Comparison of ENCODE assay signal across 19 cellular contexts in the genomic region with DNA sequence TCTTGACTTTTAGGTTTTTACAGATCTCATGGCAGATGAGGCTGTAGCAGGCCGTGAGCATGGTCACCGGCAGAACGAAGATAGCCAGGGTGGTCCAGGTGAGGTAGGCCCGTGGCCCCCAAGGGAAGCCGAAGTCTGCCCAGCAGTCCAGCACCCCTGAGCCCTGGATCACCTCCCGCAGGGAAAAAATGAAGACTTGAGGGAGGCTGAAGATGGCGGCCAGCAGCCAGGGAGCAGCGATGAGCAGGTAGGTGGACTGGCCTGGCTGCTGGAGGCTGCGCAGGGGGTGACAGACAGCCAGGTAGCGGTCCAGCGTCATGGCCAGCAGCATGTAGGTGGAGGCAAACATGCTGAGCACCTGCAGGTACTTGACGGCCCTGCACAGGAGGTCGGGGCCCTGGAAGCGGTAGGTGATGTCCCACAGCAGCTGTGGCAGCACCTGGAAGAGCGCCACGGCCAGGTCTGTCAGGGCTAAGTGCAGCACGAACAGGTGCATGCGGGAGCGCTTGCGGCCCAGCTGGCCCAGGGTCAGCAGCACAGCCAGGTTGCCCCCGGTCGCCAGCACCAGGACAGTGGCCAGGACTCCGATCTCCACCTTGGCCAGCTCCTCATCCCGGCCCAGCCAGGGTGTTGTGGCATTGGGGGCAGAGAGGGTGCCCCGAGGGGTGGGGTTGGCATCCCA. TPM values are rescaled to one million over a fixed set of nuclear protein-coding genes. Genes with fewer than 3 reads are reported as not detected.
DNase-seq lines count a peak whose midpoint lies in the region; ATAC-seq, FAIRE-seq and TF ChIP-seq lines count a peak whose summit lies in the region.
"Had no signal": no experiment of that assay in that cellular context is flagged by ENCODE, and none has a peak within 500 bp of the region (broad histone marks: within the 10 kb centered on the region; RNA-seq: fewer than 3 reads in every experiment).

No MANE protein-coding gene starts in this region.

- no peaks in the 10 kb centered on the region for H4K20me1 ChIP-seq in astrocyte (ENCODE audit: insufficient read depth, low read length)

- H3K4me1 ChIP-seq in astrocyte (ENCODE audit: insufficient read depth, low read length), result no peaks in the 10 kb centered on the region

- ATAC-seq in GM19351 (IDR thresholded peaks at IDR 0.05; ENCODE audit: unreplicated experiment), result no peak

- no peak overlapping the region for H3K27ac ChIP-seq in astrocyte (ENCODE audit: low read depth, low read length)
- H3K27ac ChIP-seq: body of pancreas had no signal

- H3K4me1 Mint-ChIP-seq in astrocyte (ENCODE audit: low read depth, unreplicated experiment), result peaks cover 2% of the 10 kb centered on the region
- peaks cover 12% of the 10 kb centered on the region for H3K4me1 Mint-ChIP-seq in mesothelial cell of epicardium

- no peak overlapping the region for H3K4me3 ChIP-seq in astrocyte (ENCODE audit: insufficient read depth, low read depth, low read length)
- H3K4me3 ChIP-seq: body of pancreas had no signal

- DNase-seq in DMS53 (lab: John Stamatoyannopoulos, UW), result peak; percentile 97
- DNase-seq in NCI-H1105 (lab: John Stamatoyannopoulos, UW), result peak; percentile 20
- DNase-seq in astrocyte (ENCODE audit: low read depth), result no peak
- DNase-seq in mesothelial cell of epicardium (ENCODE audit: low spot score in 2 of 2, unreplicated experiment in 2 of 2), result no peak
- no peak for DNase-seq in H4 (ENCODE audit: low spot score)
- DNase-seq in erythroblast (lab: John Stamatoyannopoulos, UW), result no peak
- DNase-seq in NAMALWA (ENCODE audit: low spot score), result no peak
- DNase-seq: activated CD4-positive, alpha-beta T cell treated with anti-CD3 and anti-CD28 coated beads, Interleukin-2, amount 50 U/mL, for 1 hour; AML-193; DMS 273 treated with DMSO at 0.1 percent for 48 hours; effector CD8-positive, alpha-beta T cell had no signal

- no peaks in the 10 kb centered on the region for H3K36me3 Mint-ChIP-seq in astrocyte (ENCODE audit: low read depth, unreplicated experiment)
- H3K36me3 Mint-ChIP-seq in mesothelial cell of epicardium, result peaks cover 3% of the 10 kb centered on the region

- H3K36me3 ChIP-seq in astrocyte (ENCODE audit: insufficient read depth, low read length), result no peaks in the 10 kb centered on the region

- peak overlapping the region; percentile 83 for H3K4me2 ChIP-seq in astrocyte (ENCODE audit: low read length)

- no peak for TF ChIP-seq POLR2A in erythroblast (IDR thresholded peaks at IDR 0.05; ENCODE audit: low read length)

- H2AFZ ChIP-seq in astrocyte (ENCODE audit: low read depth, low read length), result no peak overlapping the region

- no peaks in the 10 kb centered on the region for H3K79me2 ChIP-seq in astrocyte (ENCODE audit: insufficient read depth, low read length)

- H3K9me3 Mint-ChIP-seq in astrocyte (ENCODE audit: unreplicated experiment), result peaks cover 4% of the 10 kb centered on the region
- H3K9me3 Mint-ChIP-seq in mesothelial cell of epicardium, result peaks cover 13% of the 10 kb centered on the region

- H3K27me3 Mint-ChIP-seq in astrocyte (ENCODE audit: low read depth, unreplicated experiment), result peaks cover 56% of the 10 kb centered on the region
- peaks cover 55% of the 10 kb centered on the region for H3K27me3 Mint-ChIP-seq in mesothelial cell of epicardium (ENCODE audit: low read depth)

- H3K4me3 Mint-ChIP-seq in astrocyte (ENCODE audit: unreplicated experiment), result peak overlapping the region; percentile 76
- peak overlapping the region; percentile 67 for H3K4me3 Mint-ChIP-seq in mesothelial cell of epicardium
- H3K4me3 Mint-ChIP-seq: T-helper 2 cell treated with Interferon-gamma antibody and Interleukin-4, amounts not matched to agents 5 μg/mL and 100 μg/mL, for 36 hours had no signal

- H3K9me3 ChIP-seq in astrocyte (ENCODE audit: insufficient read depth, low read depth, low read length), result no peaks in the 10 kb centered on the region
- H3K9me3 ChIP-seq: body of pancreas had no signal

- no peak overlapping the region for H3K27ac Mint-ChIP-seq in astrocyte (ENCODE audit: unreplicated experiment)
- no peak overlapping the region for H3K27ac Mint-ChIP-seq in mesothelial cell of epicardium
- H3K27ac Mint-ChIP-seq: activated T-helper 2 cell treated with anti-CD3 and anti-CD28 coated beads, Interferon-gamma antibody, Interleukin-2, Interleukin-4, amounts not matched to agents 10 μg/mL and 5 μg/mL and 100 μg/mL, durations not matched to agents 14 hours and 24 hours and 36 hours; T-helper 2 cell treated with Interferon-gamma antibody and Interleukin-4, amounts not matched to agents 5 μg/mL and 100 μg/mL, for 36 hours had no signal

- no peak for TF ChIP-seq CTCF in astrocyte (IDR thresholded peaks at IDR 0.05; ENCODE audit: insufficient read depth, low read depth, low read length)
- no peak for TF ChIP-seq CTCF in mesothelial cell of epicardium (IDR thresholded peaks at IDR 0.05; ENCODE audit: unreplicated experiment)

- FAIRE-seq in astrocyte (lab: Jason Lieb, UNC), result no peak
- FAIRE-seq: keratinocyte had no signal

- peaks cover 21% of the 10 kb centered on the region for H3K27me3 ChIP-seq in astrocyte (ENCODE audit: insufficient read depth, low read length)
- H3K27me3 ChIP-seq: body of pancreas had no signal

- no peak overlapping the region for H3K9ac ChIP-seq in astrocyte (ENCODE audit: low read length)

RNA-seq across cellular contexts. Expression of a gene that starts 0.9 kb away (rescaled TPM):
- total RNA-seq in astrocyte (not detected in 2 replicates), mesothelial cell of epicardium (not detected in 3 replicates)
- not detected in 2 replicates for total RNA-seq in H4 (2014; rRNA removed; shearing (Covaris generic))
- total RNA-seq: activated T-helper 2 cell treated with anti-CD3 and anti-CD28 coated beads, Interferon-gamma antibody, Interleukin-2, Interleukin-4, amounts not matched to agents 10 μg/mL and 5 μg/mL and 100 μg/mL, durations not matched to agents 14 hours and 24 hours and 36 hours; fibroblast of villous mesenchyme; Right ventricle myocardium inferior; urinary bladder had no signal

Comparison
In these comparisons a context has a peak if more than half of its experiments do, and no peak if none do; other contexts are left out.
1. DNase-seq: peak in DMS53 (single experiment) and NCI-H1105 (single experiment); none in astrocyte (single experiment), mesothelial cell of epicardium (0 of 2), H4 (single experiment), erythroblast (0 of 2) and NAMALWA (single experiment).